11 cellular contexts compared by ENCODE assay signal in genomic region chr4:129218355-129218754, GRCh38.
DNase-seq lines count a peak whose midpoint lies in the region; ATAC-seq, FAIRE-seq and TF ChIP-seq lines count a peak whose summit lies in the region.
"Had no signal": no experiment of that assay in that cellular context is flagged by ENCODE, and none has a peak within 500 bp of the region (broad histone marks: within the 10 kb centered on the region; RNA-seq: fewer than 3 reads in every experiment).

No MANE protein-coding gene starts in this region.

- peak overlapping the region; percentile 57 for H3K4me2 ChIP-seq in PC-3 (ENCODE audit: low read length)

- no peaks in the 10 kb centered on the region for H3F3A ChIP-seq in PC-3 (ENCODE audit: low read length, unreplicated experiment)

- intact Hi-C loops in PC-3 (cut with micrococcal nuclease) (loop anchor here (1.0 to 5.0 kb wide), 5 partner anchors 109 to 423 kb away; no protein-coding TSS in a partner anchor), MCF 10A (cut with micrococcal nuclease) (no loop called here)

- H3K4me1 ChIP-seq in PC-3 (ENCODE audit: insufficient read depth, low read length) (peaks cover 7% of the 10 kb centered on the region; the same call in 1 of the 2 replicates), cardiac muscle cell (ENCODE audit: low read depth) (no peaks in the 10 kb centered on the region)

- H3K79me2 ChIP-seq in PC-3 (ENCODE audit: low read length) = no peaks in the 10 kb centered on the region

- no peaks in the 10 kb centered on the region for H3K36me3 Mint-ChIP-seq in MCF 10A (ENCODE audit: insufficient read depth, unreplicated experiment)
- H3K36me3 Mint-ChIP-seq: activated CD8-positive, alpha-beta memory T cell treated with anti-CD3 and anti-CD28 coated beads, Interleukin-2, amount 10 ng/mL, durations not matched to agents 7 days and 5 days had no signal

- TF ChIP-seq CTCF in PC-3 (conservative IDR thresholded peaks at IDR 0.05; ENCODE audit: low read depth, low read length) (peak; percentile 63), cardiac muscle cell (IDR thresholded peaks at IDR 0.05; ENCODE audit: low read depth, low read length) (peak; percentile 20), MCF 10A (IDR thresholded peaks at IDR 0.05; ENCODE audit: unreplicated experiment) (no peak)

- H3K4me3 ChIP-seq in PC-3 (ENCODE audit: low read length) (no peak overlapping the region), cardiac muscle cell (no peak overlapping the region)
- H3K4me3 ChIP-seq: lung had no signal

- H3K36me3 ChIP-seq in PC-3 (ENCODE audit: low read depth, low read length) (no peaks in the 10 kb centered on the region), cardiac muscle cell (no peaks in the 10 kb centered on the region)

- no peak overlapping the region for H3K9ac ChIP-seq in PC-3 (ENCODE audit: low read length)

- no peaks in the 10 kb centered on the region for H3K9me3 Mint-ChIP-seq in MCF 10A (ENCODE audit: unreplicated experiment)

- H3K27me3 Mint-ChIP-seq in MCF 10A (ENCODE audit: insufficient read depth, unreplicated experiment) = no peaks in the 10 kb centered on the region
- H3K27me3 Mint-ChIP-seq: B cell had no signal

- H3K27ac Mint-ChIP-seq in MCF 10A (ENCODE audit: low read depth, unreplicated experiment) = no peak overlapping the region
- H3K27ac Mint-ChIP-seq: activated CD8-positive, alpha-beta memory T cell treated with anti-CD3 and anti-CD28 coated beads, Interleukin-2, amount 10 ng/mL, durations not matched to agents 7 days and 5 days; B cell had no signal

- CTCF ChIA-PET in PC-3 (lab: Charles Lee) = no interaction called here
- CTCF ChIA-PET in MCF 10A (lab: Yijun Ruan, JAX) = no interaction called here

- no peaks in the 10 kb centered on the region for H3K9me3 ChIP-seq in PC-3 (ENCODE audit: low read length)
- H3K9me3 ChIP-seq in cardiac muscle cell (ENCODE audit: low read depth) = no peaks in the 10 kb centered on the region

- no peaks in the 10 kb centered on the region for H3K4me1 Mint-ChIP-seq in MCF 10A (ENCODE audit: insufficient read depth, unreplicated experiment)
- H3K4me1 Mint-ChIP-seq: activated CD8-positive, alpha-beta memory T cell treated with anti-CD3 and anti-CD28 coated beads, Interleukin-2, amount 10 ng/mL, durations not matched to agents 7 days and 5 days; B cell had no signal

- no peak overlapping the region for H2AFZ ChIP-seq in PC-3 (ENCODE audit: low read length)

- ATAC-seq in PC-3 = peak; percentile 97
- ATAC-seq: activated CD8-positive, alpha-beta memory T cell treated with anti-CD3 and anti-CD28 coated beads, Interleukin-2, amount 10 ng/mL, durations not matched to agents 7 days and 5 days had no signal

- H3K27ac ChIP-seq in PC-3 (ENCODE audit: low read length) (no peak overlapping the region), cardiac muscle cell (no peak overlapping the region)

- POLR2A ChIA-PET in PC-3 (lab: Charles Lee; ENCODE audit: unreplicated experiment) = no interaction called here
- POLR2A ChIA-PET in MCF 10A (lab: Yijun Ruan, JAX) = no interaction called here

- no peak overlapping the region for H3K4me3 Mint-ChIP-seq in MCF 10A (ENCODE audit: unreplicated experiment)
- H3K4me3 Mint-ChIP-seq: activated CD8-positive, alpha-beta memory T cell treated with anti-CD3 and anti-CD28 coated beads, Interleukin-2, amount 10 ng/mL, durations not matched to agents 7 days and 5 days; B cell had no signal

- no peaks in the 10 kb centered on the region for H4K20me1 ChIP-seq in PC-3 (ENCODE audit: low read length)

- DNase-seq in NCI-H524 (lab: John Stamatoyannopoulos, UW) (peak; percentile 33 to 52), NCI-H524 treated with DMSO at 0.1 percent for 48 hours (lab: John Stamatoyannopoulos, UW) (no peak), PC-3 (peak; percentile 53), cardiac muscle cell (ENCODE audit: low read depth in 1 of 2, low spot score in 1 of 2) (peak; percentile 21 to 46), urothelium cell line (ENCODE audit: low spot score) (peak; percentile 11), MCF 10A (ENCODE audit: unreplicated experiment) (no peak), NCI-H446 treated with DMSO at 0.1 percent for 48 hours (lab: John Stamatoyannopoulos, UW) (no peak)
- DNase-seq in stimulated activated CD4-positive, alpha-beta T cell treated with anti-CD3 and anti-CD28 coated beads, Interleukin-12 subunit alpha, Interleukin-12 subunit beta, amount 100 ng/mL, for 4 hours = no peak
- DNase-seq: activated CD8-positive, alpha-beta memory T cell treated with anti-CD3 and anti-CD28 coated beads, Interleukin-2, amount 10 ng/mL, durations not matched to agents 7 days and 5 days had no signal

- H3K9me2 ChIP-seq in PC-3 (replicated peaks; ENCODE audit: low read length) = no peaks in the 10 kb centered on the region

- FAIRE-seq in urothelium cell line (lab: Jason Lieb, UNC) = no peak

- H3K27me3 ChIP-seq in PC-3 (ENCODE audit: low read length) = no peaks in the 10 kb centered on the region
- no peaks in the 10 kb centered on the region for H3K27me3 ChIP-seq in cardiac muscle cell

- BruUV-seq in PC-3 (replicated peaks; lab: Mats Ljungman, UMichigan) (no TSS peak), MCF 10A (replicated peaks; lab: Mats Ljungman, UMichigan) (no TSS peak)

Comparison
In these comparisons a context has a peak if more than half of its experiments do, and no peak if none do; other contexts are left out.
1. DNase-seq: peak in NCI-H524 (2 of 2), PC-3 (single experiment), cardiac muscle cell (2 of 2) and urothelium cell line (single experiment); none in NCI-H524 treated with DMSO at 0.1 percent for 48 hours (single experiment), MCF 10A (single experiment), stimulated activated CD4-positive, alpha-beta T cell treated with anti-CD3 and anti-CD28 coated beads, Interleukin-12 subunit alpha, Interleukin-12 subunit beta, amount 100 ng/mL, for 4 hours (single experiment) and NCI-H446 treated with DMSO at 0.1 percent for 48 hours (single experiment).